23 cellular contexts compared by ENCODE assay signal in the genomic region with DNA sequence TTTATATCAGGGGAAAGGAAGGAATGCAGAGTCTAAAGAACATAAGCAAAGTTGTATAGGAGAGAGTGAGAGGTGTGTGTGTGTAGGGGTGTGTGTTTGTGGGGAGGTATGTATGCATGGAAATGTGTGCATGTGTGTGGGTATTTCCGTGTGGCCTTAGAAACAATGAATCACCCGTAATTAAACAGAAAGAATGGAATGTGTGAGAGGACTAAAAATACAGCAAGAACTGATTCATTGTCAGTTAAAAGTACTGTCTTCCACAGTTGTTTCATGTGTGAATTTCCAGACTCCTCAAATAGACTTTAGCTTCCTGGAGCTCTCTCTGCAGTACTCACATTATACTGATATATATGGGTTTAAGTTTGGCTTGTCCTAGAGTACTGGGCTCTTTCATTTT.
DNase-seq lines count a peak whose midpoint lies in the region; ATAC-seq and TF ChIP-seq lines count a peak whose summit lies in the region.
"Had no signal": no experiment of that assay in that cellular context is flagged by ENCODE, and none has a peak within 500 bp of the region (broad histone marks: within the 10 kb centered on the region; RNA-seq: fewer than 3 reads in every experiment).

No MANE protein-coding gene starts in this region.

- H3K9me3 Mint-ChIP-seq in naive thymus-derived CD4-positive, alpha-beta T cell = no peaks in the 10 kb centered on the region
- H3K9me3 Mint-ChIP-seq: activated naive CD8-positive, alpha-beta T cell treated with anti-CD3 and anti-CD28 coated beads, Interleukin-2, amount 50 U/mL, for 24 hours; activated T-helper 2 cell treated with anti-CD3 and anti-CD28 coated beads, Interferon-gamma antibody, Interleukin-2, Interleukin-4, amounts not matched to agents 10 μg/mL and 5 μg/mL and 100 μg/mL, durations not matched to agents 14 hours and 24 hours and 36 hours had no signal

- no peak overlapping the region for H3K27ac ChIP-seq in lower lobe of right lung
- H3K27ac ChIP-seq in naive thymus-derived CD4-positive, alpha-beta T cell (ENCODE audit: low read depth, low read length) = no peak overlapping the region
- H3K27ac ChIP-seq: parathyroid adenoma, testis had no signal

- POLR2A ChIA-PET in BJ (lab: Charles Lee) = no interaction called here
- POLR2A ChIA-PET in naive thymus-derived CD4-positive, alpha-beta T cell (lab: Charles Lee) = no interaction called here

- CTCF ChIA-PET in BJ (lab: Yijun Ruan, JAX) = no interaction called here
- CTCF ChIA-PET in naive thymus-derived CD4-positive, alpha-beta T cell (lab: Charles Lee) = no interaction called here

- no peak overlapping the region for H3K4me3 ChIP-seq in BJ (ENCODE audit: low read depth, low read length)
- H3K4me3 ChIP-seq in lower lobe of right lung = no peak overlapping the region
- H3K4me3 ChIP-seq in naive thymus-derived CD4-positive, alpha-beta T cell (ENCODE audit: low read length) = no peak overlapping the region
- H3K4me3 ChIP-seq: HAP-1, testis had no signal

- H3K36me3 ChIP-seq in BJ (ENCODE audit: control insufficient read depth, insufficient read depth, low read length) (no peaks in the 10 kb centered on the region), lower lobe of right lung (no peaks in the 10 kb centered on the region)
- H3K36me3 ChIP-seq in naive thymus-derived CD4-positive, alpha-beta T cell (ENCODE audit: control insufficient read depth in 2 of 3, insufficient read depth in 3 of 3, low read length in 3 of 3) = no peaks in the 10 kb centered on the region
- H3K36me3 ChIP-seq: HAP-1 had no signal

- ATAC-seq in lower lobe of right lung (peak; percentile 23 to 36), HG02798 (IDR thresholded peaks at IDR 0.05; ENCODE audit: poor library complexity, unreplicated experiment) (no peak)
- ATAC-seq in naive thymus-derived CD4-positive, alpha-beta T cell = no peak
- ATAC-seq: activated naive CD8-positive, alpha-beta T cell treated with anti-CD3 and anti-CD28 coated beads, Interleukin-2, amount 50 U/mL, for 24 hours; naive thymus-derived CD8-positive, alpha-beta T cell had no signal

- H3K27me3 Mint-ChIP-seq in naive thymus-derived CD4-positive, alpha-beta T cell = no peaks in the 10 kb centered on the region
- H3K27me3 Mint-ChIP-seq: activated naive CD8-positive, alpha-beta T cell treated with anti-CD3 and anti-CD28 coated beads, Interleukin-2, amount 50 U/mL, for 24 hours; naive thymus-derived CD8-positive, alpha-beta T cell had no signal

- intact Hi-C loops in lower lobe of right lung (cut with DNase I) = no loop called here
- intact Hi-C loops in naive thymus-derived CD4-positive, alpha-beta T cell (cut with micrococcal nuclease) = no loop called here

- no peak overlapping the region for H3K27ac Mint-ChIP-seq in naive thymus-derived CD4-positive, alpha-beta T cell
- H3K27ac Mint-ChIP-seq: activated naive CD8-positive, alpha-beta T cell treated with anti-CD3 and anti-CD28 coated beads, Interleukin-2, amount 50 U/mL, for 24 hours; activated T-helper 2 cell treated with anti-CD3 and anti-CD28 coated beads, Interferon-gamma antibody, Interleukin-2, Interleukin-4, amounts not matched to agents 10 μg/mL and 5 μg/mL and 100 μg/mL, durations not matched to agents 14 hours and 24 hours and 36 hours; naive thymus-derived CD8-positive, alpha-beta T cell had no signal

- no peak for TF ChIP-seq CTCF in BJ (IDR thresholded peaks at IDR 0.05; ENCODE audit: insufficient read depth, low read depth, low read length)
- no peak for TF ChIP-seq CTCF in lower lobe of right lung (IDR thresholded peaks at IDR 0.05)

- no peak overlapping the region for H3K4me3 Mint-ChIP-seq in naive thymus-derived CD4-positive, alpha-beta T cell
- H3K4me3 Mint-ChIP-seq: activated naive CD8-positive, alpha-beta T cell treated with anti-CD3 and anti-CD28 coated beads, Interleukin-2, amount 50 U/mL, for 24 hours; naive thymus-derived CD8-positive, alpha-beta T cell had no signal

- H3K27me3 ChIP-seq in BJ (ENCODE audit: control insufficient read depth, insufficient read depth, low read length) (no peaks in the 10 kb centered on the region), lower lobe of right lung (ENCODE audit: low read depth) (no peaks in the 10 kb centered on the region)
- H3K27me3 ChIP-seq in naive thymus-derived CD4-positive, alpha-beta T cell (ENCODE audit: control insufficient read depth in 2 of 2, insufficient read depth in 2 of 2, low read length in 2 of 2) = no peaks in the 10 kb centered on the region
- H3K27me3 ChIP-seq: testis had no signal

- DNase-seq in BJ (ENCODE audit: low read depth) = peak; percentile 2
- peak; percentile 35 for DNase-seq in HS-5 (ENCODE audit: low read depth)
- DNase-seq in astrocyte of the hippocampus (ENCODE audit: low read depth, low spot score) = peak; percentile 41
- DNase-seq in lower lobe of right lung = no peak
- DNase-seq in DMS 273 treated with DMSO at 0.1 percent for 48 hours (lab: John Stamatoyannopoulos, UW) = no peak
- no peak for DNase-seq in naive thymus-derived CD4-positive, alpha-beta T cell
- DNase-seq in HUDEP-2 (lab: John Stamatoyannopoulos, UW; ENCODE audit: unreplicated experiment in 76 of 76) = no peak
- DNase-seq: activated naive CD8-positive, alpha-beta T cell treated with anti-CD3 and anti-CD28 coated beads, Interleukin-2, amount 50 U/mL, for 24 hours; cerebellar nuclear complex; foreskin fibroblast; naive thymus-derived CD8-positive, alpha-beta T cell; NCI-H1694; NCI-H510A; SHP77 treated with DMSO at 0.1 percent for 48 hours; small intestine; stimulated activated CD4-positive, alpha-beta T cell treated with anti-CD3 and anti-CD28 coated beads, Interleukin-4, amount 100 ng/mL, for 4 hours; stimulated activated CD8-positive, alpha-beta memory T cell treated with anti-CD3 and anti-CD28 coated beads, Interleukin-4, amount 100 ng/mL, for 48 hours; T-helper 2 cell; testis had no signal

- H3K9me3 ChIP-seq in lower lobe of right lung = no peaks in the 10 kb centered on the region
- no peaks in the 10 kb centered on the region for H3K9me3 ChIP-seq in naive thymus-derived CD4-positive, alpha-beta T cell (ENCODE audit: control insufficient read depth in 2 of 3, low read length in 3 of 3)
- H3K9me3 ChIP-seq: HAP-1, testis had no signal

- H3K36me3 Mint-ChIP-seq in naive thymus-derived CD4-positive, alpha-beta T cell = no peaks in the 10 kb centered on the region
- H3K36me3 Mint-ChIP-seq: naive thymus-derived CD8-positive, alpha-beta T cell had no signal

- no peaks in the 10 kb centered on the region for H3K4me1 ChIP-seq in lower lobe of right lung
- no peaks in the 10 kb centered on the region for H3K4me1 ChIP-seq in naive thymus-derived CD4-positive, alpha-beta T cell (ENCODE audit: control insufficient read depth in 2 of 2, insufficient read depth in 2 of 2, low read length in 2 of 2)
- H3K4me1 ChIP-seq: HAP-1, parathyroid adenoma, testis had no signal

- H3K4me1 Mint-ChIP-seq in naive thymus-derived CD4-positive, alpha-beta T cell = no peaks in the 10 kb centered on the region
- H3K4me1 Mint-ChIP-seq: activated naive CD8-positive, alpha-beta T cell treated with anti-CD3 and anti-CD28 coated beads, Interleukin-2, amount 50 U/mL, for 24 hours; naive thymus-derived CD8-positive, alpha-beta T cell had no signal

Comparison
In these comparisons a context has a peak if more than half of its experiments do, and no peak if none do; other contexts are left out.
1. DNase-seq: peak in BJ (single experiment), HS-5 (single experiment) and astrocyte of the hippocampus (single experiment); none in lower lobe of right lung (single experiment), DMS 273 treated with DMSO at 0.1 percent for 48 hours (single experiment), naive thymus-derived CD4-positive, alpha-beta T cell (0 of 9) and HUDEP-2 (0 of 76).
2. ATAC-seq: peak in lower lobe of right lung (2 of 2); none in HG02798 (single experiment) and naive thymus-derived CD4-positive, alpha-beta T cell (single experiment).